In genomic region chr5:157602505-157602904, GRCh38 we compare ENCODE assay signal across 8 cellular contexts. TPM values are rescaled to one million over a fixed set of nuclear protein-coding genes. Genes with fewer than 3 reads are reported as not detected.
DNase-seq lines count a peak whose midpoint lies in the region; ATAC-seq and TF ChIP-seq lines count a peak whose summit lies in the region.

No MANE protein-coding gene starts in this region.

- ATAC-seq in GM18505 (IDR thresholded peaks at IDR 0.05; ENCODE audit: unreplicated experiment) (peak; percentile 70), HG02678 (IDR thresholded peaks at IDR 0.05; ENCODE audit: unreplicated experiment) (peak; percentile 58), Panc1 (peak; percentile 35; the same call in 1 of the 2 replicates)

- H3K4me1 Mint-ChIP-seq in Caco-2 (ENCODE audit: low read depth, unreplicated experiment) (peaks cover 9% of the 10 kb centered on the region), glutamatergic neuron (ENCODE audit: low read depth, unreplicated experiment) (peaks cover 17% of the 10 kb centered on the region)

- H3K27me3 Mint-ChIP-seq in Caco-2 (ENCODE audit: insufficient read depth, unreplicated experiment) (no peaks in the 10 kb centered on the region), glutamatergic neuron (ENCODE audit: unreplicated experiment) (peaks cover 3% of the 10 kb centered on the region)

- H3K27me3 ChIP-seq in Panc1 (ENCODE audit: control insufficient read depth, insufficient read depth, low read length), result no peaks in the 10 kb centered on the region
- no peaks in the 10 kb centered on the region for H3K27me3 ChIP-seq in effector memory CD4-positive, alpha-beta T cell (replicated peaks; ENCODE audit: control insufficient read depth, insufficient read depth, low read length, poor library complexity, severe bottlenecking)
- H3K27me3 ChIP-seq in Caco-2 (replicated peaks; ENCODE audit: control insufficient read depth, insufficient read depth, low read length), result no peaks in the 10 kb centered on the region

- TF ChIP-seq POLR2A in GM18505 (IDR thresholded peaks at IDR 0.05; ENCODE audit: borderline replicate concordance, extremely low read depth, insufficient read depth, insufficient read length), result no peak

- DNase-seq in Panc1 (ENCODE audit: low read depth, low spot score) (no peak), iPS-NIHi11 (ENCODE audit: low spot score) (no peak), Caco-2 (no peak), glutamatergic neuron (no peak), cardiac septum (ENCODE audit: low spot score) (no peak)
- peak in 1 of 3 donors; percentile 27 for DNase-seq in effector memory CD4-positive, alpha-beta T cell

- H3K36me3 ChIP-seq in Panc1 (ENCODE audit: control insufficient read depth, insufficient read depth, low read length) (no peaks in the 10 kb centered on the region), Caco-2 (ENCODE audit: control insufficient read depth, insufficient read depth, low read length) (no peaks in the 10 kb centered on the region; the same call in 1 of the 2 replicates)
- H3K36me3 ChIP-seq in effector memory CD4-positive, alpha-beta T cell (ENCODE audit: control insufficient read depth, insufficient read depth, low read length), result no peaks in the 10 kb centered on the region

- H3K4me3 Mint-ChIP-seq in Caco-2 (ENCODE audit: unreplicated experiment) (no peak overlapping the region), glutamatergic neuron (ENCODE audit: unreplicated experiment) (no peak overlapping the region)

- no peak overlapping the region for H3K27ac ChIP-seq in Panc1 (ENCODE audit: low read length)
- peak overlapping the region; percentile 80 for H3K27ac ChIP-seq in effector memory CD4-positive, alpha-beta T cell (ENCODE audit: insufficient read depth, low read length, poor library complexity, severe bottlenecking)

- no peak overlapping the region for H3K4me3 ChIP-seq in Panc1 (ENCODE audit: low read depth in 2 of 2, low read length in 2 of 2)
- peak overlapping the region; percentile 8 for H3K4me3 ChIP-seq in effector memory CD4-positive, alpha-beta T cell (ENCODE audit: insufficient read depth, low read depth, low read length, poor library complexity, severe bottlenecking)
- H3K4me3 ChIP-seq in Caco-2 (ENCODE audit: low read depth, low read length), result no peak overlapping the region

- H3K27ac Mint-ChIP-seq in Caco-2 (ENCODE audit: unreplicated experiment) (no peak overlapping the region), glutamatergic neuron (ENCODE audit: unreplicated experiment) (no peak overlapping the region)

- H3K4me1 ChIP-seq in Panc1 (ENCODE audit: control insufficient read depth, insufficient read depth, low read length), result no peaks in the 10 kb centered on the region
- H3K4me1 ChIP-seq in effector memory CD4-positive, alpha-beta T cell (ENCODE audit: control insufficient read depth, insufficient read depth, low read length, poor library complexity, severe bottlenecking), result peaks cover 37% of the 10 kb centered on the region
- peaks cover 7% of the 10 kb centered on the region; the same call in 1 of the 2 replicates for H3K4me1 ChIP-seq in Caco-2

- intact Hi-C loops in Panc1 (cut with micrococcal nuclease; ENCODE audit: unreplicated experiment), result no loop called here
- intact Hi-C loops in Caco-2 (cut with micrococcal nuclease; ENCODE audit: unreplicated experiment), result no loop called here
- intact Hi-C loops in cardiac septum (cut with DNase I), result no loop called here

- no peaks in the 10 kb centered on the region for H3K9me3 ChIP-seq in Panc1 (ENCODE audit: control insufficient read depth, insufficient read depth, low read depth, low read length)
- no peaks in the 10 kb centered on the region for H3K9me3 ChIP-seq in effector memory CD4-positive, alpha-beta T cell (ENCODE audit: control insufficient read depth, low read length)
- H3K9me3 ChIP-seq in Caco-2, result no peaks in the 10 kb centered on the region

- CTCF ChIA-PET in Panc1 (lab: Charles Lee), result no interaction called here
- CTCF ChIA-PET in Caco-2 (lab: Charles Lee), result no interaction called here

- POLR2A ChIA-PET in Panc1 (lab: Charles Lee), result no interaction called here
- POLR2A ChIA-PET in Caco-2 (lab: Charles Lee), result no interaction called here

- no TSS peak for BruUV-seq in Panc1 (replicated peaks; lab: Mats Ljungman, UMichigan)
- BruUV-seq in Caco-2 (replicated peaks; lab: Mats Ljungman, UMichigan), result no TSS peak

- TF ChIP-seq CTCF in Panc1 (IDR thresholded peaks at IDR 0.05), result no peak
- TF ChIP-seq CTCF in Caco-2 (IDR thresholded peaks at IDR 0.05; ENCODE audit: insufficient read depth in 1 of 2, low read depth in 1 of 2, low read length in 1 of 2, severe bottlenecking in 1 of 2, unreplicated experiment in 1 of 2), result no peak
- TF ChIP-seq CTCF in glutamatergic neuron (IDR thresholded peaks at IDR 0.05; ENCODE audit: partially characterized antibody, unreplicated experiment), result no peak

- H3K9me3 Mint-ChIP-seq in Caco-2 (ENCODE audit: unreplicated experiment) (no peaks in the 10 kb centered on the region), glutamatergic neuron (ENCODE audit: unreplicated experiment) (peaks cover 3% of the 10 kb centered on the region)

- in situ Hi-C loops in Panc1 (cut with HindIII; ENCODE audit: low pct_unique_long_range_greater_than_20kb, low sequenced_read_pairs), result no loop called here

- H3K36me3 Mint-ChIP-seq in Caco-2 (ENCODE audit: insufficient read depth, unreplicated experiment) (no peaks in the 10 kb centered on the region), glutamatergic neuron (ENCODE audit: unreplicated experiment) (no peaks in the 10 kb centered on the region)

RNA-seq across cellular contexts. Expression of gene ADAM19, which starts 26.9 kb away (rescaled TPM):
- total RNA-seq in Panc1 (2021; ENCODE audit: unreplicated experiment) (3.5 TPM), Caco-2 (2022) (62.9 and 69.4 TPM in 2 replicates), glutamatergic neuron (ENCODE audit: unreplicated experiment) (41.2 TPM), cardiac septum (97.1 TPM)
- polyA plus RNA-seq in Panc1 (2012; ENCODE audit: insufficient read length), result 1.7 TPM

RNA-seq across cellular contexts. Expression of gene SOX30, which starts 49.7 kb away (rescaled TPM):
- total RNA-seq in Panc1 (2021; ENCODE audit: unreplicated experiment) (not detected), Caco-2 (2022) (2.9 and 3.1 TPM in 2 replicates), glutamatergic neuron (ENCODE audit: unreplicated experiment) (not detected), cardiac septum (0.13 TPM)
- not detected for polyA plus RNA-seq in Panc1 (2012; ENCODE audit: insufficient read length)
